Comparison of ENCODE assay signal across 16 cellular contexts in genomic region chr4:174564529-174564928, GRCh38.
DNase-seq lines count a peak whose midpoint lies in the region; ATAC-seq lines count a peak whose summit lies in the region.
"Had no signal": no experiment of that assay in that cellular context is flagged by ENCODE, and none has a peak within 500 bp of the region (broad histone marks: within the 10 kb centered on the region; RNA-seq: fewer than 3 reads in every experiment).

No MANE protein-coding gene starts in this region.

- peak; percentile 54 for ATAC-seq in HG02973 (IDR thresholded peaks at IDR 0.05; ENCODE audit: unreplicated experiment)
- no peak for ATAC-seq in GM18861 (IDR thresholded peaks at IDR 0.05; ENCODE audit: unreplicated experiment)
- ATAC-seq: GM23338, HepG2 had no signal

- DNase-seq in NOMO-1 treated with DMSO at 0.1 percent for 48 hours (lab: John Stamatoyannopoulos, UW; ENCODE audit: unreplicated experiment) (peak; percentile 37), NOMO-1 treated with dmso at 0.1 percent for 144 hours (lab: John Stamatoyannopoulos, UW; ENCODE audit: unreplicated experiment) (no peak), NAMALWA (ENCODE audit: low spot score) (peak; percentile 13), globus pallidus (ENCODE audit: low spot score) (no peak), HCEC 1CT (no peak)
- DNase-seq: 8988T; AML-193; Caco-2; CD8-positive, alpha-beta memory T cell; DMS53; GF-D8; H7 had no signal

Comparison
In these comparisons a context has a peak if more than half of its experiments do, and no peak if none do; other contexts are left out.
1. DNase-seq: peak in NOMO-1 treated with DMSO at 0.1 percent for 48 hours (single experiment) and NAMALWA (single experiment); none in NOMO-1 treated with dmso at 0.1 percent for 144 hours (single experiment), globus pallidus (single experiment) and HCEC 1CT (single experiment).